ENCODE assay signal across 8 cellular contexts in the genomic region with DNA sequence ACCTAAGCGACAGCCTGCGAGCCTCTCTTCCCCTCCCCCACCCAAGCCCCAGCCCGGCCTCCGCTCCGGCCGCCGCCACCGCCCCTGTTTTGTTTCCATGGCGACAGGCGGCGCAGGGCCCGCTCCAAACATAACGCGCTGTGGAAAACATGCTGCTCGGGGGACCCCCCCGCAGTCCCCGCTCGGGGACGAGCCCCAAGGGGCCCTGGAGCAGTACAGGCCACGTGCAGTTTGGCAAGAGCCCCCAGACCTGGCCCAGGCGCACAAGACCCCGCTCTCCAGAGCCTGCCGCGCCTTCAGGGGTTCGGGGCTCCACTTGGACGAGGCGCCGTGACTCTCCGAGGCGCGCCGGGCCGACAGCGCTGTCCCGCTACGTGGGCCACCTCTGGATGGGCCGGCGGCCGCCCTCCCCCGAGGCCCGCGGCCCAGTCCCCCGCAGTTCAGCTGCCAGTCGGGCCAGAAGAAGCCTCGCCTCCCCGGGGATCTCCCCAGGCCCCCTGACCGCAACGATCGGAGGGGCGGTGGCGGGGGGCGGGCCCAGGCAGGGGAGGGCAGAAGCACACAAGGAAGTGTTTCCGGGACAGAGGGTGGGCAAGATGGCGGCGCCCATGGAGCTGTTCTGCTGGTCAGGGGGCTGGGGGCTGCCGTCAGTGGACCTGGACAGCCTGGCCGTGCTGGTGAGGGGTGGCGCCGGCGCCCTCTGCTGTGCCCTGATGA. TPM values are rescaled to one million over a fixed set of nuclear protein-coding genes. Genes with fewer than 3 reads are reported as not detected.
A peak's percentile ranks its signal among the peaks of the same experiment; 100 is the strongest.
DNase-seq lines count a peak whose midpoint lies in the region; ATAC-seq and TF ChIP-seq lines count a peak whose summit lies in the region.

A gene with protein sequence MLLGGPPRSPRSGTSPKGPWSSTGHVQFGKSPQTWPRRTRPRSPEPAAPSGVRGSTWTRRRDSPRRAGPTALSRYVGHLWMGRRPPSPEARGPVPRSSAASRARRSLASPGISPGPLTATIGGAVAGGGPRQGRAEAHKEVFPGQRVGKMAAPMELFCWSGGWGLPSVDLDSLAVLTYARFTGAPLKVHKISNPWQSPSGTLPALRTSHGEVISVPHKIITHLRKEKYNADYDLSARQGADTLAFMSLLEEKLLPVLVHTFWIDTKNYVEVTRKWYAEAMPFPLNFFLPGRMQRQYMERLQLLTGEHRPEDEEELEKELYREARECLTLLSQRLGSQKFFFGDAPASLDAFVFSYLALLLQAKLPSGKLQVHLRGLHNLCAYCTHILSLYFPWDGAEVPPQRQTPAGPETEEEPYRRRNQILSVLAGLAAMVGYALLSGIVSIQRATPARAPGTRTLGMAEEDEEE (plus strand): TSS at position 40 of the 717 bp plus-strand sequence. CDS start 110 bp downstream, at position 150.

- H3K27ac Mint-ChIP-seq in activated CD8-positive, alpha-beta T cell treated with anti-CD3 and anti-CD28 coated beads for 36 hours, result peak within 1 kb of the TSS; percentile 89

- WGBS in ectodermal cell, 2 experiments, result 0 to 1% methylated on average over 60 of the region's 60 CpGs
- 0% methylated on average over 49 to 60 of the region's 60 CpGs for WGBS in lung, 2 donors

- H3K9me3 Mint-ChIP-seq in activated CD8-positive, alpha-beta T cell treated with anti-CD3 and anti-CD28 coated beads for 36 hours, result no peaks in the 10 kb centered on the region

- POLR2A ChIA-PET in activated CD8-positive, alpha-beta T cell treated with anti-CD3 and anti-CD28 coated beads for 36 hours (lab: Charles Lee), result interaction anchor here (1.2 to 3.8 kb wide), 9 partner anchors 10 to 65 kb away, joined by 3 to 52 read pairs (median 5); a partner anchor contains a TSS

- H3K4me3 ChIP-seq in ectodermal cell (ENCODE audit: insufficient read depth, low read depth, low read length) (peak within 1 kb of the TSS; percentile 94), lung (peak within 1 kb of the TSS; percentile 97)

- no peaks in the 10 kb centered on the region for H3K36me3 ChIP-seq in ectodermal cell (ENCODE audit: control insufficient read depth, insufficient read depth, low read length)
- H3K36me3 ChIP-seq in lung (ENCODE audit: control insufficient read depth in 2 of 2, insufficient read depth in 2 of 2, low read length in 2 of 2), result peaks cover 0 to 8% of the 10 kb centered on the region in 2 donors

- no peaks in the 10 kb centered on the region for H3K27me3 Mint-ChIP-seq in activated CD8-positive, alpha-beta T cell treated with anti-CD3 and anti-CD28 coated beads for 36 hours

- no peak for TF ChIP-seq CTCF in activated CD8-positive, alpha-beta T cell treated with anti-CD3 and anti-CD28 coated beads for 36 hours (IDR thresholded peaks at IDR 0.05)
- no peak for TF ChIP-seq CTCF in lung (IDR thresholded peaks at IDR 0.05; ENCODE audit: control extremely low read depth, extremely low read depth)

- H3K4me1 ChIP-seq in ectodermal cell (ENCODE audit: control insufficient read depth, insufficient read depth, low read length), result peaks cover 23% of the 10 kb centered on the region
- H3K4me1 ChIP-seq in lung (ENCODE audit: control insufficient read depth in 2 of 2, insufficient read depth in 2 of 2, low read length in 2 of 2), result peaks cover 0 to 6% of the 10 kb centered on the region in 2 donors

- CTCF ChIA-PET in activated CD8-positive, alpha-beta T cell treated with anti-CD3 and anti-CD28 coated beads for 36 hours (lab: Charles Lee), result interaction anchor here (1.0 to 7.4 kb wide), 11 partner anchors 14 to 115 kb away, joined by 3 to 61 read pairs (median 14); a partner anchor contains a TSS

- no peaks in the 10 kb centered on the region for H3K9me3 ChIP-seq in ectodermal cell (ENCODE audit: control insufficient read depth, low read length)
- H3K9me3 ChIP-seq in lung (ENCODE audit: control insufficient read depth in 2 of 2, insufficient read depth in 1 of 2, low read length in 1 of 2), result no peaks in the 10 kb centered on the region

- peak within 1 kb of the TSS; percentile 100 for H3K27ac ChIP-seq in ectodermal cell (ENCODE audit: insufficient read depth, low read depth, low read length, poor library complexity, severe bottlenecking)
- peak within 1 kb of the TSS; percentile 90 to 99 for H3K27ac ChIP-seq in lung (ENCODE audit: low read depth in 1 of 2, low read length in 1 of 2)

- H3K4me3 Mint-ChIP-seq in activated CD8-positive, alpha-beta T cell treated with anti-CD3 and anti-CD28 coated beads for 36 hours, result peak within 1 kb of the TSS; percentile 92

- intact Hi-C loops in activated CD8-positive, alpha-beta T cell treated with anti-CD3 and anti-CD28 coated beads for 36 hours (cut with micrococcal nuclease), result loop anchor here (2.0 to 5.0 kb wide), 2 partner anchors 18 to 33 kb away; a partner anchor contains a TSS

- H3K27me3 ChIP-seq in ectodermal cell (ENCODE audit: control insufficient read depth, insufficient read depth, low read length, poor library complexity, severe bottlenecking) (no peaks in the 10 kb centered on the region), lung (ENCODE audit: control insufficient read depth, insufficient read depth) (no peaks in the 10 kb centered on the region)

- DNase-seq in Ammon's horn (ENCODE audit: low spot score), result peak; percentile 91
- DNase-seq in NCI-H774 (lab: John Stamatoyannopoulos, UW), result peak; percentile 74
- DNase-seq in activated CD8-positive, alpha-beta T cell treated with anti-CD3 and anti-CD28 coated beads for 36 hours, result peak; percentile 94
- DNase-seq in lung (ENCODE audit: low spot score), result peak; percentile 89
- peak; percentile 76 to 77 (median 77) for DNase-seq in stimulated activated CD4-positive, alpha-beta T cell treated with anti-CD3 and anti-CD28 coated beads, TNF-alpha, amount 100 ng/mL, for 4 hours (ENCODE audit: low read depth in 3 of 3)

- peaks cover 29% of the 10 kb centered on the region for H3K4me1 Mint-ChIP-seq in activated CD8-positive, alpha-beta T cell treated with anti-CD3 and anti-CD28 coated beads for 36 hours (ENCODE audit: low read depth)

- ATAC-seq in GM19043 (IDR thresholded peaks at IDR 0.05; ENCODE audit: low read depth, unreplicated experiment) (peak; percentile 59), HG03457 (IDR thresholded peaks at IDR 0.05; ENCODE audit: unreplicated experiment) (peak; percentile 38), lung (ENCODE audit: insufficient read depth, low FRiP score) (peak; percentile 85)
- peak; percentile 86 for ATAC-seq in activated CD8-positive, alpha-beta T cell treated with anti-CD3 and anti-CD28 coated beads for 36 hours

- H3K36me3 Mint-ChIP-seq in activated CD8-positive, alpha-beta T cell treated with anti-CD3 and anti-CD28 coated beads for 36 hours (ENCODE audit: low read depth), result peaks cover 2% of the 10 kb centered on the region

RNA-seq across cellular contexts. Expression of the gene that starts here (rescaled TPM):
- 10 to 100 TPM; 59.2 to 61.0 TPM for total RNA-seq in activated CD8-positive, alpha-beta T cell treated with anti-CD3 and anti-CD28 coated beads for 36 hours
- 43.3 TPM for polyA plus RNA-seq in ectodermal cell (2013, experiment 1 of 4)
- polyA plus RNA-seq in ectodermal cell (2013, experiment 2 of 4), result 44.2 TPM
- 32.1 TPM for polyA plus RNA-seq in ectodermal cell (2013, experiment 3 of 4)
- 36.1 TPM for polyA plus RNA-seq in ectodermal cell (2013, experiment 4 of 4)
- total RNA-seq in lung, result 10 to 100 TPM; 25.6 to 46.7 TPM
- 10 to 100 TPM; 69.9 to 72.1 TPM for polyA plus RNA-seq in lung

Comparison
In these comparisons a context has a peak if more than half of its experiments do, and no peak if none do; other contexts are left out.
1. Peak in every context shown above with its lines: DNase-seq, ATAC-seq, H3K4me3 ChIP-seq and H3K27ac ChIP-seq.